In genomic region chr12:4118601-4119156, GRCh38 we compare ENCODE assay signal across 9 cellular contexts.
A peak's percentile ranks its signal among the peaks of the same experiment; 100 is the strongest.
DNase-seq lines count a peak whose midpoint lies in the region; ATAC-seq and TF ChIP-seq lines count a peak whose summit lies in the region.
"Had no signal": no experiment of that assay in that cellular context is flagged by ENCODE, and none has a peak within 500 bp of the region (broad histone marks: within the 10 kb centered on the region; RNA-seq: fewer than 3 reads in every experiment).

No MANE protein-coding gene starts in this region.

- H3K4me1 Mint-ChIP-seq in activated CD4-positive, alpha-beta T cell treated with anti-CD3 and anti-CD28 coated beads, Interleukin-2, amount 10 ng/mL, durations not matched to agents 24 days and 14 days: peaks cover 60% of the 10 kb centered on the region
- H3K4me1 Mint-ChIP-seq in activated naive CD8-positive, alpha-beta T cell (ENCODE audit: low read depth): peaks cover 42% of the 10 kb centered on the region
- H3K4me1 Mint-ChIP-seq in stimulated activated effector memory CD8-positive, alpha-beta T cell treated with anti-CD3 and anti-CD28 coated beads, Interleukin-12 subunit alpha, Interleukin-12 subunit beta, amount 100 ng/mL, for 72 hours: peaks cover 47% of the 10 kb centered on the region

- H3K27ac ChIP-seq in dorsolateral prefrontal cortex: no peak overlapping the region

- no peaks in the 10 kb centered on the region for H3K27me3 Mint-ChIP-seq in activated CD4-positive, alpha-beta T cell treated with anti-CD3 and anti-CD28 coated beads, Interleukin-2, amount 10 ng/mL, durations not matched to agents 24 days and 14 days
- H3K27me3 Mint-ChIP-seq in activated naive CD8-positive, alpha-beta T cell: no peaks in the 10 kb centered on the region

- H3K27ac Mint-ChIP-seq in activated CD4-positive, alpha-beta T cell treated with anti-CD3 and anti-CD28 coated beads, Interleukin-2, amount 10 ng/mL, durations not matched to agents 24 days and 14 days: peak overlapping the region; percentile 89
- peak overlapping the region; percentile 83 for H3K27ac Mint-ChIP-seq in activated naive CD8-positive, alpha-beta T cell
- peak overlapping the region; percentile 85 for H3K27ac Mint-ChIP-seq in stimulated activated effector memory CD8-positive, alpha-beta T cell treated with anti-CD3 and anti-CD28 coated beads, Interleukin-12 subunit alpha, Interleukin-12 subunit beta, amount 100 ng/mL, for 72 hours

- no peaks in the 10 kb centered on the region for H3K36me3 Mint-ChIP-seq in activated CD4-positive, alpha-beta T cell treated with anti-CD3 and anti-CD28 coated beads, Interleukin-2, amount 10 ng/mL, durations not matched to agents 24 days and 14 days (ENCODE audit: low read depth)
- H3K36me3 Mint-ChIP-seq in activated naive CD8-positive, alpha-beta T cell: no peaks in the 10 kb centered on the region
- H3K36me3 Mint-ChIP-seq in stimulated activated effector memory CD8-positive, alpha-beta T cell treated with anti-CD3 and anti-CD28 coated beads, Interleukin-12 subunit alpha, Interleukin-12 subunit beta, amount 100 ng/mL, for 72 hours: no peaks in the 10 kb centered on the region

- no peak overlapping the region for H3K4me3 ChIP-seq in dorsolateral prefrontal cortex

- H3K27me3 ChIP-seq in dorsolateral prefrontal cortex: peaks cover 0 to 18% (median 0%) of the 10 kb centered on the region in 45 donors

- ATAC-seq in HG02981 (IDR thresholded peaks at IDR 0.05; ENCODE audit: unreplicated experiment): peak; percentile 2
- peak; percentile 60 for ATAC-seq in stimulated activated effector memory CD8-positive, alpha-beta T cell treated with anti-CD3 and anti-CD28 coated beads, Interleukin-12 subunit alpha, Interleukin-12 subunit beta, amount 100 ng/mL, for 72 hours

- peaks cover 4% of the 10 kb centered on the region for H3K9me3 Mint-ChIP-seq in activated CD4-positive, alpha-beta T cell treated with anti-CD3 and anti-CD28 coated beads, Interleukin-2, amount 10 ng/mL, durations not matched to agents 24 days and 14 days
- H3K9me3 Mint-ChIP-seq in activated naive CD8-positive, alpha-beta T cell (ENCODE audit: low read depth): no peaks in the 10 kb centered on the region
- H3K9me3 Mint-ChIP-seq in stimulated activated effector memory CD8-positive, alpha-beta T cell treated with anti-CD3 and anti-CD28 coated beads, Interleukin-12 subunit alpha, Interleukin-12 subunit beta, amount 100 ng/mL, for 72 hours: no peaks in the 10 kb centered on the region

- TF ChIP-seq CTCF in dorsolateral prefrontal cortex (IDR thresholded peaks at IDR 0.05 in 54 of 56, conservative IDR thresholded peaks at IDR 0.05 in 2 of 56; ENCODE audit: low read depth in 1 of 56, partially characterized antibody in 56 of 56): no peak

- intact Hi-C loops in activated CD4-positive, alpha-beta T cell treated with anti-CD3 and anti-CD28 coated beads, Interleukin-2, amount 10 ng/mL, durations not matched to agents 24 days and 14 days (cut with micrococcal nuclease): loop anchor here (1.0 to 5.0 kb wide), 7 partner anchors 18 to 246 kb away; partner anchors contain the start of genes CCND2 and PARP11
- intact Hi-C loops in dorsolateral prefrontal cortex (cut with DNase I): no loop called here

- DNase-seq in activated CD4-positive, alpha-beta T cell treated with anti-CD3 and anti-CD28 coated beads, Interleukin-2, amount 10 ng/mL, durations not matched to agents 24 days and 14 days: peak; percentile 73
- no peak for DNase-seq in activated CD4-positive, alpha-beta T cell treated with anti-CD3 and anti-CD28 coated beads for 1 hour
- peak in 1 of 2 donors; percentile 69 for DNase-seq in stimulated activated effector memory CD8-positive, alpha-beta T cell treated with anti-CD3 and anti-CD28 coated beads, Interleukin-12 subunit alpha, Interleukin-12 subunit beta, amount 100 ng/mL, for 72 hours (ENCODE audit: low spot score in 2 of 2)
- DNase-seq in SKM-1 (lab: John Stamatoyannopoulos, UW; ENCODE audit: unreplicated experiment): no peak
- no peak for DNase-seq in SW480 (ENCODE audit: low spot score)
- DNase-seq in dorsolateral prefrontal cortex: no peak
- DNase-seq: NCI-H1694 had no signal

- peak overlapping the region; percentile 73 for H3K4me3 Mint-ChIP-seq in activated CD4-positive, alpha-beta T cell treated with anti-CD3 and anti-CD28 coated beads, Interleukin-2, amount 10 ng/mL, durations not matched to agents 24 days and 14 days
- peak overlapping the region; percentile 75 for H3K4me3 Mint-ChIP-seq in activated naive CD8-positive, alpha-beta T cell
- peak overlapping the region; percentile 72 for H3K4me3 Mint-ChIP-seq in stimulated activated effector memory CD8-positive, alpha-beta T cell treated with anti-CD3 and anti-CD28 coated beads, Interleukin-12 subunit alpha, Interleukin-12 subunit beta, amount 100 ng/mL, for 72 hours
